18 cellular contexts compared by ENCODE assay signal in the genomic region with DNA sequence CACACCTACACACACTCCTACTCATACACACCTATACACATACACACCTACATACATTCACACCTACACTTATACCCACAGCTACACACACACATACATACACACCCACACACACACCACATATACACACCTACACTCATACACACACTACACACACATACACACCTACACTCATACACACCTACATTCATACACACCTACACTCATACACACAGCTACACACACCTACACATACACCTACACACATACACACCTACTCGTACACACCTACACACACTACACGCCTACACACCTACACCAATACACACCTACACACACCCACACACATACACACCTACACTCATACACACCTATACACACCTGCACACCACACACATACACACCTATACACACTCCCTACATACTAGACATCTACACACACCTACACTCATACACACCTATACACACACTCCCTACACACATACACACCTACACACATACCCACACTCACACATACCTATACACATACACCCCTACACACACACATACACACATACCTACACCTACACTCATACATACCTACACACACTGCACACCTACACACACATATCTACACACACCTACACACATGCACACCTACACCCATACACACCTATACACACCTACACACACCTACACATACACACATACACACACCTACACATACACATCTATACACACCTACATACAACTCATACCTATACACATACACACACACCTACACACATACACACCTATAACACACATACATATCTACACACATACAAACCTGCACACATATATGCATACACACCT.
DNase-seq lines count a peak whose midpoint lies in the region; ATAC-seq, FAIRE-seq and TF ChIP-seq lines count a peak whose summit lies in the region.
"Had no signal": no experiment of that assay in that cellular context is flagged by ENCODE, and none has a peak within 500 bp of the region (broad histone marks: within the 10 kb centered on the region; RNA-seq: fewer than 3 reads in every experiment).

No MANE protein-coding gene starts in this region.

- intact Hi-C loops in HepG2 (cut with micrococcal nuclease; ENCODE audit: unreplicated experiment), result no loop called here
- intact Hi-C loops in right lobe of liver (cut with DNase I), result no loop called here

- H3K9me3 Mint-ChIP-seq in activated naive CD8-positive, alpha-beta T cell treated with anti-CD3 and anti-CD28 coated beads for 36 hours, result peaks cover 2% of the 10 kb centered on the region

- in situ Hi-C loops in HepG2 (cut with HindIII; ENCODE audit: extremely low pct_ligation_motif_present, low pct_unique_long_range_greater_than_20kb), result no loop called here

- peak overlapping the region; percentile 100 for H3K56ac ChIP-seq in H1 (replicated peaks; ENCODE audit: insufficient read length, low read depth, low read length)

- H3K4ac ChIP-seq in H1 (replicated peaks; ENCODE audit: insufficient read length, low read depth, low read length) (peak overlapping the region; percentile 82), neuronal stem cell (ENCODE audit: low read length) (no peak overlapping the region)

- CTCF ChIA-PET in HepG2 (lab: Yijun Ruan, JAX; ENCODE audit: low intra/inter-chr PET ratio, low total read pairs) (no interaction called here), H1 (lab: Charles Lee; ENCODE audit: partially characterized antibody) (no interaction called here)

- H4K20me1 ChIP-seq in HepG2 (ENCODE audit: insufficient read depth, low read length), result no peaks in the 10 kb centered on the region
- H4K20me1 ChIP-seq in H1 (replicated peaks in 1 of 2; ENCODE audit: control insufficient read depth in 1 of 2, insufficient read depth in 2 of 2, low read length in 2 of 2), result peaks cover 0 to 16% of the 10 kb centered on the region in 2 experiments

- TF ChIP-seq CTCF in HepG2 (CRISPR knock-in tag; IDR thresholded peaks at IDR 0.05) (no peak), right lobe of liver (IDR thresholded peaks at IDR 0.05) (no peak), H1 (IDR thresholded peaks at IDR 0.05; ENCODE audit: control extremely low read depth in 1 of 3, insufficient read depth in 1 of 3, low read depth in 1 of 3, low read length in 3 of 3) (no peak)

- H2AK5ac ChIP-seq in H1 (ENCODE audit: low read depth, low read length) (peak overlapping the region; percentile 98), neuronal stem cell (ENCODE audit: low read depth, low read length) (no peak overlapping the region)

- H4K91ac ChIP-seq in H1 (replicated peaks; ENCODE audit: insufficient read length, low read length) (peak overlapping the region; percentile 70), neuronal stem cell (ENCODE audit: low read depth, low read length, poor library complexity) (no peak overlapping the region)

- no peaks in the 10 kb centered on the region for H3K4me1 Mint-ChIP-seq in T-helper 17 cell
- no peaks in the 10 kb centered on the region for H3K4me1 Mint-ChIP-seq in activated naive CD8-positive, alpha-beta T cell treated with anti-CD3 and anti-CD28 coated beads for 36 hours
- H3K4me1 Mint-ChIP-seq: CD14-positive monocyte had no signal

- no peaks in the 10 kb centered on the region; a peak in 2 of 5 replicates for H3K27me3 ChIP-seq in HepG2 (ENCODE audit: control insufficient read depth in 1 of 2, insufficient read depth in 2 of 2, low read length in 2 of 2)
- H3K27me3 ChIP-seq in right lobe of liver, result no peaks in the 10 kb centered on the region
- H3K27me3 ChIP-seq in H1 (replicated peaks in 1 of 4; ENCODE audit: control insufficient read depth in 3 of 4, extremely low read depth in 1 of 4, insufficient read depth in 3 of 4, low read length in 3 of 4), result no peaks in the 10 kb centered on the region
- H3K27me3 ChIP-seq in neuronal stem cell (ENCODE audit: control insufficient read depth in 3 of 3, insufficient read depth in 3 of 3, low read depth in 1 of 3, low read length in 3 of 3), result peaks cover 0 to 6% (median 0%) of the 10 kb centered on the region in 3 experiments

- H3K23me2 ChIP-seq in H1 (ENCODE audit: low read depth, low read length), result peaks cover 25% of the 10 kb centered on the region

- POLR2A ChIA-PET in HepG2 (lab: Yijun Ruan, JAX), result no interaction called here
- POLR2A ChIA-PET in H1 (lab: Charles Lee; ENCODE audit: partially characterized antibody), result no interaction called here

- no peak for DNase-seq in HepG2 (ENCODE audit: low spot score)
- no peak for DNase-seq in right lobe of liver
- DNase-seq in H1 (ENCODE audit: low read depth in 1 of 2, low spot score in 2 of 2), result no peak
- DNase-seq in neuronal stem cell (ENCODE audit: low spot score), result no peak
- no peak for DNase-seq in T-helper 17 cell
- DNase-seq in activated naive CD8-positive, alpha-beta T cell treated with anti-CD3 and anti-CD28 coated beads for 36 hours, result no peak
- DNase-seq in GM03348 (ENCODE audit: low spot score), result no peak
- DNase-seq: CD8-positive, alpha-beta T cell; COR-L47; DND-41; GDM1 had no signal

- peak overlapping the region; percentile 21; the same call in 1 of the 2 replicates for H2BK20ac ChIP-seq in H1 (ENCODE audit: low read length)

- H3K9me3 ChIP-seq in HepG2 (ENCODE audit: low read length) (peaks cover 21% of the 10 kb centered on the region), right lobe of liver (no peaks in the 10 kb centered on the region), H1 (ENCODE audit: insufficient read depth in 2 of 2, low read depth in 1 of 2, low read length in 1 of 2) (peaks cover 3 to 17% of the 10 kb centered on the region in 2 experiments; a peak in 1 of 4 replicates), neuronal stem cell (replicated peaks in 1 of 2; ENCODE audit: control insufficient read depth in 2 of 2, insufficient read depth in 1 of 2, low read depth in 1 of 2, low read length in 2 of 2) (peaks cover 0 to 14% of the 10 kb centered on the region in 2 donors), T-helper 17 cell (ENCODE audit: control insufficient read depth, low read length, poor library complexity, severe bottlenecking) (no peaks in the 10 kb centered on the region)

- H3K36me3 ChIP-seq in HepG2 (replicated peaks in 1 of 2; ENCODE audit: control insufficient read depth in 1 of 2, insufficient read depth in 2 of 2, low read length in 2 of 2) (no peaks in the 10 kb centered on the region), right lobe of liver (no peaks in the 10 kb centered on the region), H1 (ENCODE audit: control insufficient read depth in 2 of 4, insufficient read depth in 4 of 4, low read length in 3 of 4) (no peaks in the 10 kb centered on the region), neuronal stem cell (replicated peaks in 1 of 2; ENCODE audit: control insufficient read depth in 2 of 2, insufficient read depth in 2 of 2, low read length in 2 of 2) (peaks cover 0 to 4% of the 10 kb centered on the region in 2 donors)

- H3K27ac ChIP-seq in HepG2 (ENCODE audit: extremely low read length, insufficient read depth, low read length) (no peak overlapping the region), right lobe of liver (no peak overlapping the region), H1 (ENCODE audit: low read depth, low read length) (no peak overlapping the region), neuronal stem cell (replicated peaks; ENCODE audit: low read length) (no peak overlapping the region)
- H3K27ac ChIP-seq: 22Rv1, HL-60 had no signal

- H3K23ac ChIP-seq in H1 (ENCODE audit: insufficient read length) (no peak overlapping the region), neuronal stem cell (ENCODE audit: low read depth, low read length, poor library complexity) (peak overlapping the region; percentile 58)

- no peak overlapping the region for H3K4me2 ChIP-seq in HepG2 (ENCODE audit: low read depth, low read length)
- H3K4me2 ChIP-seq in H1 (ENCODE audit: insufficient read depth in 1 of 2, low read depth in 2 of 2, low read length in 2 of 2), result no peak overlapping the region
- no peak overlapping the region for H3K4me2 ChIP-seq in neuronal stem cell (ENCODE audit: insufficient read depth, low read length, poor library complexity, severe bottlenecking)

- H3K18ac ChIP-seq in H1 (ENCODE audit: extremely low read depth, low read length), result no peak overlapping the region
- no peak overlapping the region for H3K18ac ChIP-seq in neuronal stem cell (ENCODE audit: low read length)

- no peak for TF ChIP-seq EP300 in HepG2 (IDR thresholded peaks at IDR 0.05; ENCODE audit: low read depth in 2 of 2, low read length in 2 of 2)
- no peak for TF ChIP-seq EP300 in HepG2 (CRISPR knock-in tag; IDR thresholded peaks at IDR 0.05; ENCODE audit: borderline replicate concordance)
- no peak for TF ChIP-seq EP300 in H1 (IDR thresholded peaks at IDR 0.05; ENCODE audit: borderline replicate concordance in 1 of 2, low read depth in 2 of 2, low read length in 2 of 2)

- H2BK15ac ChIP-seq in H1 (ENCODE audit: low read length) (0 out of 2 replicates have a peak overlapping the region, but pooled peaks have one; percentile 31), neuronal stem cell (ENCODE audit: low read length) (no peak overlapping the region)

- ATAC-seq in HepG2, result no peak
- ATAC-seq in right lobe of liver, result no peak
- no peak for ATAC-seq in T-helper 17 cell
- ATAC-seq: CD8-positive, alpha-beta T cell; HCT116 had no signal

- no peak overlapping the region for H2AFZ ChIP-seq in HepG2 (ENCODE audit: low read length)
- no peak overlapping the region for H2AFZ ChIP-seq in H1 (ENCODE audit: low read length)
- no peak overlapping the region for H2AFZ ChIP-seq in neuronal stem cell (ENCODE audit: low read length)

- no peak overlapping the region for H3K4me3 Mint-ChIP-seq in T-helper 17 cell
- no peak overlapping the region for H3K4me3 Mint-ChIP-seq in activated naive CD8-positive, alpha-beta T cell treated with anti-CD3 and anti-CD28 coated beads for 36 hours
- H3K4me3 Mint-ChIP-seq: CD14-positive monocyte; CD8-positive, alpha-beta T cell; IgD-negative memory B cell had no signal

- H3K9ac ChIP-seq in HepG2 (ENCODE audit: insufficient read depth, low read depth, low read length) (no peak overlapping the region), H1 (replicated peaks in 1 of 4; ENCODE audit: extremely low read depth in 1 of 4, low read depth in 3 of 4, low read length in 3 of 4) (no peak overlapping the region), neuronal stem cell (ENCODE audit: low read depth, low read length, poor library complexity) (peak overlapping the region; percentile 7)

- no peaks in the 10 kb centered on the region for H3K27me3 Mint-ChIP-seq in T-helper 17 cell
- H3K27me3 Mint-ChIP-seq in activated naive CD8-positive, alpha-beta T cell treated with anti-CD3 and anti-CD28 coated beads for 36 hours, result no peaks in the 10 kb centered on the region
- H3K27me3 Mint-ChIP-seq: IgD-negative memory B cell had no signal

- peak; percentile 18 for FAIRE-seq in HepG2 (lab: Jason Lieb, UNC)
- no peak for FAIRE-seq in H1 (lab: Jason Lieb, UNC)
- FAIRE-seq: GM18507, H54 had no signal

- no peak overlapping the region for H4K8ac ChIP-seq in H1 (ENCODE audit: extremely low read depth, insufficient read depth, low read length)
- no peak overlapping the region for H4K8ac ChIP-seq in neuronal stem cell (ENCODE audit: low read depth, low read length)

- H3K14ac ChIP-seq in H1 (ENCODE audit: insufficient read length), result no peak overlapping the region
- H3K14ac ChIP-seq in neuronal stem cell (ENCODE audit: low read length), result no peak overlapping the region

- WGBS in HepG2 (ENCODE audit: low lambda C conversion rate), result 41% methylated on average over 2 of the region's 2 CpGs
- WGBS in right lobe of liver (ENCODE audit: insufficient coverage, low coverage, low lambda C conversion rate, missing lambda C conversion rate), result 89% methylated on average over 2 of the region's 2 CpGs
- 91 to 100% methylated on average over 2 of the region's 2 CpGs for WGBS in H1 (ENCODE audit: extremely low coverage in 1 of 2, insufficient coverage in 1 of 2, insufficient read length in 1 of 2, insufficient replicate concordance in 2 of 2, low coverage in 1 of 2, low lambda C conversion rate in 2 of 2, missing lambda C conversion rate in 1 of 2), 2 experiments
- WGBS in neuronal stem cell (ENCODE audit: extremely low coverage in 2 of 2, insufficient read length in 2 of 2, insufficient replicate concordance in 1 of 2), 2 donors, result 100% methylated on average over 1 to 2 of the region's 2 CpGs

- H3K4me3 ChIP-seq in HepG2 (replicated peaks in 1 of 3; ENCODE audit: insufficient read depth in 1 of 3, low read depth in 2 of 3, low read length in 3 of 3) (no peak overlapping the region), right lobe of liver (no peak overlapping the region), H1 (ENCODE audit: extremely low read depth in 1 of 4, insufficient read depth in 2 of 4, low read depth in 3 of 4, low read length in 4 of 4) (no peak overlapping the region), neuronal stem cell (ENCODE audit: low read length in 2 of 2) (peak overlapping the region in 1 of 2 donors; percentile 63)

- BruUV-seq in HepG2 (replicated peaks; lab: Mats Ljungman, UMichigan), result no TSS peak

- H4K5ac ChIP-seq in H1 (ENCODE audit: insufficient read length, low read depth, low read length), result no peak overlapping the region

- TF ChIP-seq POLR2A in HepG2 (IDR thresholded peaks at IDR 0.05; ENCODE audit: insufficient read depth in 1 of 2, low read depth in 2 of 2, low read length in 2 of 2) (no peak), right lobe of liver (IDR thresholded peaks at IDR 0.05) (no peak), H1 (IDR thresholded peaks at IDR 0.05; ENCODE audit: control extremely low read depth in 1 of 2, low read depth in 2 of 2, low read length in 2 of 2) (no peak)

- no peak overlapping the region for H3K27ac Mint-ChIP-seq in T-helper 17 cell
- no peak overlapping the region for H3K27ac Mint-ChIP-seq in activated naive CD8-positive, alpha-beta T cell treated with anti-CD3 and anti-CD28 coated beads for 36 hours
- H3K27ac Mint-ChIP-seq: CD14-positive monocyte; CD8-positive, alpha-beta T cell; IgD-negative memory B cell had no signal

- H3K36me3 Mint-ChIP-seq in T-helper 17 cell (ENCODE audit: low read depth), result no peaks in the 10 kb centered on the region
- H3K36me3 Mint-ChIP-seq in activated naive CD8-positive, alpha-beta T cell treated with anti-CD3 and anti-CD28 coated beads for 36 hours, result no peaks in the 10 kb centered on the region
- H3K36me3 Mint-ChIP-seq: CD14-positive monocyte; CD8-positive, alpha-beta T cell; IgD-negative memory B cell had no signal

- H2BK5ac ChIP-seq in H1 (ENCODE audit: low read depth, low read length), result no peak overlapping the region
- H2BK5ac ChIP-seq in neuronal stem cell (ENCODE audit: low read length), result no peak overlapping the region

- H3K79me1 ChIP-seq in H1 (ENCODE audit: low read depth, low read length), result no peaks in the 10 kb centered on the region
- peaks cover 3% of the 10 kb centered on the region for H3K79me1 ChIP-seq in neuronal stem cell (ENCODE audit: low read depth, low read length)

- H3K79me2 ChIP-seq in HepG2 (ENCODE audit: insufficient read depth, low read length) (no peaks in the 10 kb centered on the region), H1 (ENCODE audit: control insufficient read depth in 1 of 2, insufficient read depth in 2 of 2, low read length in 2 of 2) (no peaks in the 10 kb centered on the region)

- H2BK12ac ChIP-seq in H1 (ENCODE audit: low read depth, low read length), result no peak overlapping the region
- no peak overlapping the region for H2BK12ac ChIP-seq in neuronal stem cell (ENCODE audit: low read length)

- H3K4me1 ChIP-seq in HepG2 (ENCODE audit: insufficient read depth, low read length) (no peaks in the 10 kb centered on the region), right lobe of liver (no peaks in the 10 kb centered on the region), H1 (replicated peaks in 1 of 4; ENCODE audit: control insufficient read depth in 3 of 4, insufficient read depth in 4 of 4, low read length in 3 of 4) (no peaks in the 10 kb centered on the region), neuronal stem cell (ENCODE audit: control insufficient read depth in 2 of 2, insufficient read depth in 1 of 2, low read depth in 1 of 2, low read length in 2 of 2) (peaks cover 0 to 8% of the 10 kb centered on the region in 2 donors)

- peak overlapping the region; percentile 56 for H2BK120ac ChIP-seq in H1 (replicated peaks; ENCODE audit: low read depth, low read length)
- no peak overlapping the region for H2BK120ac ChIP-seq in neuronal stem cell (ENCODE audit: low read depth, low read length)

- TF ChIP-seq RAD21 in HepG2 (CRISPR knock-in tag; IDR thresholded peaks at IDR 0.05) (no peak), H1 (IDR thresholded peaks at IDR 0.05 in 1 of 2, conservative IDR thresholded peaks at IDR 0.05 in 1 of 2; ENCODE audit: low read depth in 2 of 2, low read length in 2 of 2) (no peak)
